Comparison of ENCODE assay signal across 8 cellular contexts in the genomic region with DNA sequence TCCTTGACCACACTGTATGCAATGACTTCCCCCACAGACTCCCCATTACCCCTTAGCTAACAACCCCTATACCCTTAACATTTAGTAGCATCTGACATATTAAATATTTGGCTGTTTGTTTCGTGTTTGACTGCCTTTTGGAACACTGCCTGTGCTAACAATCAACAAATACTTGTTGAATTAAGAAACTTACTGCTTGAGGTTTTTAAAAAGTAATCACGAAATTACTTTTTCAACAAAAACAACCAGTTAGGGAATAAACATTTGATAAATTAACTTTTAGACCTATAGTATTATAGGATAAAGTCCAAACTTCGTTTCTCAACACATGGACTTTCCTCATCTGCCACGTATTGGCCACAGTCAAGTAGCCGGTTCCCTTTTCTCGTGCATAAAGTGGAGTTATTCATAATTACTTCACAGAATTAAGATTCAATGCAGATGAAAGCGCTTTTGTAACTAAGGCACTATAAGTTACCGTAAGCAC. TPM values are rescaled to one million over a fixed set of nuclear protein-coding genes. Genes with fewer than 3 reads are reported as not detected.
DNase-seq lines count a peak whose midpoint lies in the region; ATAC-seq, FAIRE-seq and TF ChIP-seq lines count a peak whose summit lies in the region.

No MANE protein-coding gene starts in this region.

- H3K27me3 ChIP-seq in osteoblast (ENCODE audit: insufficient read depth, low read length), result no peaks in the 10 kb centered on the region

- peaks cover 23% of the 10 kb centered on the region for H3K79me2 ChIP-seq in osteoblast (ENCODE audit: insufficient read depth, low read length)

- no peaks in the 10 kb centered on the region for H4K20me1 ChIP-seq in osteoblast (ENCODE audit: insufficient read depth, low read length)

- H3K4me2 ChIP-seq in A549, result peak overlapping the region; percentile 52
- peak overlapping the region; percentile 98 for H3K4me2 ChIP-seq in osteoblast (ENCODE audit: insufficient read depth, low read length)

- CTCF ChIA-PET in A549 (lab: Yijun Ruan, JAX), result interaction anchor here (0.7 to 2.9 kb wide), 7 partner anchors 8 to 96 kb away, joined by 3 to 10 read pairs (median 3); a partner anchor contains a TSS

- H3K4me3 ChIP-seq in A549 (peak overlapping the region; percentile 2; the same call in 2 of the 3 replicates), osteoblast (ENCODE audit: insufficient read depth, low read length) (peak overlapping the region; percentile 83)

- no peak for TF ChIP-seq RAD21 in A549 (conservative IDR thresholded peaks at IDR 0.05 in 1 of 2, IDR thresholded peaks at IDR 0.05 in 1 of 2)

- H3K27ac ChIP-seq in A549 (no peak overlapping the region), osteoblast (ENCODE audit: low read depth, low read length) (no peak overlapping the region)

- TF ChIP-seq CTCF in A549 (IDR thresholded peaks at IDR 0.05) (no peak), osteoblast (IDR thresholded peaks at IDR 0.05; ENCODE audit: extremely low read depth, low read depth, low read length) (no peak)

- no peak for TF ChIP-seq EP300 in A549 (IDR thresholded peaks at IDR 0.05)

- H3K4me1 ChIP-seq in A549 (peaks cover 10% of the 10 kb centered on the region; the same call in 2 of the 3 replicates), osteoblast (ENCODE audit: insufficient read depth, low read length) (peaks cover 14% of the 10 kb centered on the region)

- DNase-seq in A549 (ENCODE audit: low read depth in 1 of 2, low spot score in 1 of 2) (no peak), osteoblast (ENCODE audit: insufficient read length, low spot score, missing footprints) (no peak), DMS153 treated with DMSO at 0.1 percent for 48 hours (lab: John Stamatoyannopoulos, UW; ENCODE audit: unreplicated experiment) (no peak), NCI-H524 treated with DMSO at 0.1 percent for 48 hours (lab: John Stamatoyannopoulos, UW) (no peak), NCI-H2081 (lab: John Stamatoyannopoulos, UW) (no peak)

- ATAC-seq in A549 (peak in 1 of 2 experiments; percentile 27; a peak in 5 of 6 replicates), GM19328 (IDR thresholded peaks at IDR 0.05; ENCODE audit: unreplicated experiment) (peak; percentile 5), HG03520 (IDR thresholded peaks at IDR 0.05; ENCODE audit: unreplicated experiment) (peak; percentile 6)

- POLR2A ChIA-PET in A549 (lab: Yijun Ruan, JAX), result interaction anchor here (0.6 to 1.5 kb wide), 10 partner anchors 10 to 341 kb away, joined by 3 to 7 read pairs (median 3); a partner anchor contains a TSS

- no peak for TF ChIP-seq POLR2A in A549 (IDR thresholded peaks at IDR 0.05; ENCODE audit: low read length)

- peak overlapping the region; percentile 94 for H2AFZ ChIP-seq in osteoblast (ENCODE audit: low read length)

- H3K9me3 ChIP-seq in A549 (no peaks in the 10 kb centered on the region), osteoblast (ENCODE audit: low read depth, low read length) (no peaks in the 10 kb centered on the region)

- peaks cover 6% of the 10 kb centered on the region for H3K36me3 ChIP-seq in osteoblast (ENCODE audit: insufficient read depth, low read length)

- no peak for FAIRE-seq in A549 (lab: Jason Lieb, UNC)
- peak; percentile 18 for FAIRE-seq in colon (lab: Jason Lieb, UNC)

- 20% methylated on average over 8 of the region's 8 CpGs for WGBS in A549 (ENCODE audit: missing lambda C conversion rate)

TF ChIP-seq in A549, 52 proteins besides CTCF, POLR2A, EP300 and RAD21:
- TF ChIP-seq POLR2AphosphoS2 (conservative IDR thresholded peaks at IDR 0.05; ENCODE audit: low read length), result no peak
- TF ChIP-seq FOSL2 (IDR thresholded peaks at IDR 0.05), result no peak
- no peak for TF ChIP-seq FOSL2 (CRISPR knock-in tag; IDR thresholded peaks at IDR 0.05)

RNA-seq across cellular contexts. Expression of a gene that starts 0.6 kb away (rescaled TPM):
- 24.3 and 36.6 TPM in 2 replicates for polyA plus RNA-seq in A549 (2011; rRNA removed)
- polyA plus RNA-seq in A549 (2012; cell fraction: cytosol; rRNA removed), result 1.9 and 2.1 TPM in 2 replicates
- 2.0 and 3.4 TPM in 2 replicates for polyA plus RNA-seq in A549 (2012; cell fraction: nucleus; rRNA removed)
- polyA plus RNA-seq in A549 (2017; fragmentation: RNase III; extraction: RNeasy Plus Mini Kit Qiagen cat#74134 plus additional on column Dnase treatment), result 10.6 to 12.9 TPM (median 11.8 TPM) in 3 replicates
- 6.7 and 8.7 TPM in 2 replicates for polyA minus RNA-seq in A549 (2011; rRNA and poly(A)+ RNA removed)
- 33.6 and 35.1 TPM in 2 replicates for total RNA-seq in osteoblast

RNA-seq across cellular contexts. Expression of a gene that starts 25.3 kb away (rescaled TPM):
- polyA plus RNA-seq in A549 (2011; rRNA removed), result not detected in 2 replicates
- polyA plus RNA-seq in A549 (2012; cell fraction: cytosol; rRNA removed), result not detected in 2 replicates
- not detected in 2 replicates for polyA plus RNA-seq in A549 (2012; cell fraction: nucleus; rRNA removed)
- not detected in 3 replicates for polyA plus RNA-seq in A549 (2017; fragmentation: RNase III; extraction: RNeasy Plus Mini Kit Qiagen cat#74134 plus additional on column Dnase treatment)
- polyA minus RNA-seq in A549 (2011; rRNA and poly(A)+ RNA removed), result not detected in 2 replicates
- not detected in 2 replicates for total RNA-seq in osteoblast

RNA-seq across cellular contexts. Expression of a gene that starts 45.3 kb away (rescaled TPM):
- polyA plus RNA-seq in A549 (2011; rRNA removed), result 0.13 TPM in 1 of 2 replicates, not detected in the other
- 0.03 TPM in 1 of 2 replicates, not detected in the other for polyA plus RNA-seq in A549 (2012; cell fraction: cytosol; rRNA removed)
- 0.07 TPM in 1 of 2 replicates, not detected in the other for polyA plus RNA-seq in A549 (2012; cell fraction: nucleus; rRNA removed)
- polyA plus RNA-seq in A549 (2017; fragmentation: RNase III; extraction: RNeasy Plus Mini Kit Qiagen cat#74134 plus additional on column Dnase treatment), result not detected in 3 replicates
- polyA minus RNA-seq in A549 (2011; rRNA and poly(A)+ RNA removed), result not detected in 2 replicates
- not detected in 2 replicates for total RNA-seq in osteoblast
